In genomic region chr1:230356190-230356589, GRCh38 we compare ENCODE assay signal across 21 cellular contexts.
DNase-seq lines count a peak whose midpoint lies in the region; ATAC-seq and TF ChIP-seq lines count a peak whose summit lies in the region.
"Had no signal": no experiment of that assay in that cellular context is flagged by ENCODE, and none has a peak within 500 bp of the region (broad histone marks: within the 10 kb centered on the region; RNA-seq: fewer than 3 reads in every experiment).

No MANE protein-coding gene starts in this region.

- H3K4me1 Mint-ChIP-seq in brain: peaks cover 26% of the 10 kb centered on the region
- H3K4me1 Mint-ChIP-seq: B cell; CD14-positive monocyte; CD8-positive, alpha-beta memory T cell had no signal

- H3K27ac ChIP-seq in dorsolateral prefrontal cortex: peak overlapping the region in 50 of 59 donors; percentile 0 to 82 (median 58)
- H3K27ac ChIP-seq: 22Rv1; BLaER1 treated with 17β-estradiol and CSF1 and Interleukin-3, amounts not matched to agents 10 nM and 100 nM; GM23248 had no signal

- H3K27me3 ChIP-seq in dorsolateral prefrontal cortex: no peaks in the 10 kb centered on the region
- H3K27me3 ChIP-seq: BLaER1 treated with 17β-estradiol and CSF1 and Interleukin-3, amounts not matched to agents 10 nM and 100 nM had no signal

- H3K4me3 ChIP-seq in dorsolateral prefrontal cortex: peak overlapping the region in 3 of 59 donors; percentile 1 to 35 (median 14)
- H3K4me3 ChIP-seq: BLaER1 treated with 17β-estradiol and CSF1 and Interleukin-3, amounts not matched to agents 10 nM and 100 nM; GM23248 had no signal

- H3K4me3 Mint-ChIP-seq in brain: no peak overlapping the region
- H3K4me3 Mint-ChIP-seq: B cell; CD14-positive monocyte; CD4-positive, alpha-beta T cell; CD8-positive, alpha-beta memory T cell had no signal

- TF ChIP-seq CTCF in brain (conservative IDR thresholded peaks at IDR 0.05) (no peak), dorsolateral prefrontal cortex (IDR thresholded peaks at IDR 0.05 in 54 of 56, conservative IDR thresholded peaks at IDR 0.05 in 2 of 56; ENCODE audit: low read depth in 1 of 56, partially characterized antibody in 56 of 56) (no peak)

- peak overlapping the region in 3 of 5 experiments; percentile 61 to 88 (median 72) for H3K27ac Mint-ChIP-seq in brain
- H3K27ac Mint-ChIP-seq: B cell; CD14-positive monocyte; CD4-positive, alpha-beta T cell; CD8-positive, alpha-beta memory T cell had no signal

- H3K36me3 Mint-ChIP-seq in brain: peaks cover 16% of the 10 kb centered on the region
- H3K36me3 Mint-ChIP-seq: CD14-positive monocyte; CD8-positive, alpha-beta memory T cell had no signal

- ATAC-seq in GM21723 (IDR thresholded peaks at IDR 0.05; ENCODE audit: unreplicated experiment): no peak

- intact Hi-C loops in dorsolateral prefrontal cortex (cut with DNase I): no loop called here

- H3K27me3 Mint-ChIP-seq in brain: no peaks in the 10 kb centered on the region
- H3K27me3 Mint-ChIP-seq: B cell; CD4-positive, alpha-beta T cell had no signal

- no peaks in the 10 kb centered on the region for H3K9me3 Mint-ChIP-seq in brain
- H3K9me3 Mint-ChIP-seq: CD4-positive, alpha-beta T cell; CD8-positive, alpha-beta memory T cell had no signal

- DNase-seq in NCI-H82 (lab: John Stamatoyannopoulos, UW) (peak; percentile 19), NCI-H82 treated with DMSO at 0.1 percent for 48 hours (lab: John Stamatoyannopoulos, UW; ENCODE audit: unreplicated experiment) (no peak), NCI-H446 treated with DMSO at 0.1 percent for 48 hours (lab: John Stamatoyannopoulos, UW) (peak; percentile 5), dorsolateral prefrontal cortex (peak in 1 of 10 donors; percentile 63), NCI-H2029 treated with DMSO at 0.1 percent for 48 hours (lab: John Stamatoyannopoulos, UW) (no peak), HK-2 (ENCODE audit: unreplicated experiment) (no peak)
- DNase-seq: CD4-positive, alpha-beta T cell; CD8-positive, alpha-beta memory T cell; DMS 273 treated with DMSO at 0.1 percent for 48 hours; DMS79; EL; GF-D8; GM23248; H7; HCEC 1CT had no signal

Comparison
In these comparisons a context has a peak if more than half of its experiments do, and no peak if none do; other contexts are left out.
1. DNase-seq: peak in NCI-H82 (single experiment) and NCI-H446 treated with DMSO at 0.1 percent for 48 hours (single experiment); none in NCI-H82 treated with DMSO at 0.1 percent for 48 hours (single experiment), NCI-H2029 treated with DMSO at 0.1 percent for 48 hours (single experiment) and HK-2 (single experiment).